Comparison of ENCODE assay signal across 8 cellular contexts in the genomic region with DNA sequence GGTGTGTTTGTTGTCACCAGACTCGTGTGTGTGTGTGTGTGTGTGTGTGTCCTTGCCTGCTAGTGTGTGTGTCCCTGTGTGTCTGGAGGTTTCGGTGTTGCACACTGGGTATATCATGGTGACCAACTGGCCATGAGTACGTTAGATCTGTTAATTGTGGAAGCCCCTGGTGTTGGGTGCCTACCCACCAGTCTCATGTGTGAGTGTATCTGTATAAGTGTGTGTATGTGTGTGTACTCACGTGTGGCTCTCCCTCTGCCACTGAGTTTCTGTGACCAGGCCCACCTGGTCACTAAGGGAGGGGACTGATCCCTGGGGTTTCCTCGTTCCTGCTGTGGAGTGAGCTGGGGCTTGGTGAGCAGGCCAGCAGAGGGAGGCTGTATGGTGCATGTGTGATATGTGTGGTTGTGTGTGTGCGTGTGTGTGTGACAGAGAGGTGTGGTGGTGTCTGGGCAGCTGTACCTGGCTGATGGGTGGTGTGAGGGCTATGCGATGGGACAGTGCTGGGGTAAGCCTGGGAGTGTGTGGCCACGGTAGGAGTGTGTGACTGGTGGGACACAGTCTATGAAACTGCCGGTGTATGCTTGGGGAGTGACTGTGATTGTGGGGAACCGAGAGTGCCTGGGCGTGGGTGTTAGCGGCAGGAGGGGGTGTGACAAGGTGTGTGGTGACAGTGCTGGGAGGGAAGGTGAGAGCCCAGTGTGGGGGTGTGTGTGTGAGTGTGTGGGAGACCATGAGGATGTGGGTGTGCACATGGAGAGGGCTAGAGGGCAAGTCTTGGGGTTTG. TPM values are rescaled to one million over a fixed set of nuclear protein-coding genes. Genes with fewer than 3 reads are reported as not detected.
DNase-seq lines count a peak whose midpoint lies in the region; ATAC-seq and TF ChIP-seq lines count a peak whose summit lies in the region.

No MANE protein-coding gene starts in this region.

- H3K27me3 ChIP-seq in right cardiac atrium (ENCODE audit: control insufficient read depth, insufficient read depth) (no peaks in the 10 kb centered on the region), vagina (no peaks in the 10 kb centered on the region), aorta (ENCODE audit: control insufficient read depth in 1 of 2, insufficient read depth in 2 of 2, low read length in 1 of 2) (no peaks in the 10 kb centered on the region)

- TF ChIP-seq POLR2A in vagina (IDR thresholded peaks at IDR 0.05) = no peak

- H3K4me1 Mint-ChIP-seq in T-helper 1 cell treated with Interleukin-12 subunit alpha and Interleukin-12 subunit beta and Interleukin-4 antibody, amounts not matched to agents 30 μg/mL and 1 μg/mL, for 36 hours (ENCODE audit: low read depth) = peaks cover 24% of the 10 kb centered on the region
- H3K4me1 Mint-ChIP-seq in nephron = peaks cover 43% of the 10 kb centered on the region

- DNase-seq in right cardiac atrium (peak in 1 of 3 donors; percentile 11), left ventricle myocardium superior (no peak), caudate nucleus (lab: John Stamatoyannopoulos, UW) (peak in 31 of 61 donors; percentile 15 to 84 (median 40)), vagina (ENCODE audit: extremely low spot score in 2 of 2) (no peak), aorta (no peak), KG1 (lab: John Stamatoyannopoulos, UW) (no peak)

- H3K36me3 ChIP-seq in vagina (no peaks in the 10 kb centered on the region), aorta (ENCODE audit: control insufficient read depth in 1 of 2, insufficient read depth in 2 of 2, low read length in 1 of 2) (no peaks in the 10 kb centered on the region)

- H3K9me3 ChIP-seq in right cardiac atrium (ENCODE audit: control insufficient read depth, low read length) (no peaks in the 10 kb centered on the region), vagina (no peaks in the 10 kb centered on the region), aorta (ENCODE audit: control insufficient read depth, low read length) (no peaks in the 10 kb centered on the region)

- H3K27ac ChIP-seq in right cardiac atrium (ENCODE audit: low read length) = peak overlapping the region; percentile 61
- peak overlapping the region; percentile 54 for H3K27ac ChIP-seq in caudate nucleus (ENCODE audit: low read depth, low read length)
- peak overlapping the region; percentile 89 for H3K27ac ChIP-seq in vagina
- peak overlapping the region in 1 of 2 donors; percentile 3 for H3K27ac ChIP-seq in aorta (ENCODE audit: low read depth in 1 of 2, low read length in 2 of 2)

- H3K9me3 Mint-ChIP-seq in T-helper 1 cell treated with Interleukin-12 subunit alpha and Interleukin-12 subunit beta and Interleukin-4 antibody, amounts not matched to agents 30 μg/mL and 1 μg/mL, for 36 hours = no peaks in the 10 kb centered on the region
- no peaks in the 10 kb centered on the region for H3K9me3 Mint-ChIP-seq in nephron

- H3K27ac Mint-ChIP-seq in T-helper 1 cell treated with Interleukin-12 subunit alpha and Interleukin-12 subunit beta and Interleukin-4 antibody, amounts not matched to agents 30 μg/mL and 1 μg/mL, for 36 hours = peak overlapping the region; percentile 47
- peak overlapping the region; percentile 61 to 82 (median 63) for H3K27ac Mint-ChIP-seq in nephron

- TF ChIP-seq CTCF in nephron (IDR thresholded peaks at IDR 0.05; ENCODE audit: unreplicated experiment in 3 of 3) (no peak), vagina (IDR thresholded peaks at IDR 0.05) (no peak)

- H3K36me3 Mint-ChIP-seq in T-helper 1 cell treated with Interleukin-12 subunit alpha and Interleukin-12 subunit beta and Interleukin-4 antibody, amounts not matched to agents 30 μg/mL and 1 μg/mL, for 36 hours (ENCODE audit: low read depth) = no peaks in the 10 kb centered on the region
- H3K36me3 Mint-ChIP-seq in nephron (ENCODE audit: low read depth) = no peaks in the 10 kb centered on the region

- peak overlapping the region; percentile 68 for H3K4me3 ChIP-seq in right cardiac atrium (ENCODE audit: low read length)
- peak overlapping the region; percentile 92 to 96 for H3K4me3 ChIP-seq in vagina
- H3K4me3 ChIP-seq in aorta (ENCODE audit: low read length in 2 of 2) = no peak overlapping the region

- ATAC-seq in right cardiac atrium (no peak), left ventricle myocardium superior (no peak), aorta (ENCODE audit: low FRiP score) (no peak)

- peaks cover 21% of the 10 kb centered on the region for H3K27me3 Mint-ChIP-seq in T-helper 1 cell treated with Interleukin-12 subunit alpha and Interleukin-12 subunit beta and Interleukin-4 antibody, amounts not matched to agents 30 μg/mL and 1 μg/mL, for 36 hours (ENCODE audit: low read depth)
- peaks cover 25% of the 10 kb centered on the region for H3K27me3 Mint-ChIP-seq in nephron (ENCODE audit: low read depth)

- intact Hi-C loops in right cardiac atrium (cut with DNase I) (loop anchor here in 1 of 4 donors (5.0 kb wide), 1 partner anchor 46 kb away; no protein-coding TSS in a partner anchor), left ventricle myocardium superior (cut with micrococcal nuclease) (no loop called here), vagina (cut with DNase I) (no loop called here), aorta (cut with DNase I) (no loop called here)

- H3K4me3 Mint-ChIP-seq in T-helper 1 cell treated with Interleukin-12 subunit alpha and Interleukin-12 subunit beta and Interleukin-4 antibody, amounts not matched to agents 30 μg/mL and 1 μg/mL, for 36 hours = peak overlapping the region; percentile 89
- peak overlapping the region; percentile 84 to 88 (median 88) for H3K4me3 Mint-ChIP-seq in nephron

- H3K4me1 ChIP-seq in right cardiac atrium (ENCODE audit: control insufficient read depth, insufficient read depth, low read length) = peaks cover 27% of the 10 kb centered on the region
- peaks cover 70% of the 10 kb centered on the region for H3K4me1 ChIP-seq in vagina
- no peaks in the 10 kb centered on the region for H3K4me1 ChIP-seq in aorta (ENCODE audit: control insufficient read depth in 1 of 2, insufficient read depth in 2 of 2, low read length in 2 of 2)

- WGBS in right cardiac atrium = 59% methylated on average over 12 of the region's 12 CpGs
- WGBS in aorta, 2 donors = 59 to 62% methylated on average over 12 of the region's 12 CpGs

RNA-seq across cellular contexts. Expression of gene PRKCD, which starts 1.9 kb away (rescaled TPM):
- total RNA-seq in right cardiac atrium (10 to 100 TPM; 26.2 to 34.4 (median 31.3) TPM), left ventricle myocardium superior (13.2 TPM), vagina (32.2 TPM), aorta (10 to 100 TPM; 23.6 to 33.4 TPM)
- polyA plus RNA-seq in right cardiac atrium (20.9 TPM), aorta (10 to 100 TPM; 16.1 to 30.8 TPM)

RNA-seq across cellular contexts. Expression of gene RFT1, which starts 32.6 kb away (rescaled TPM):
- total RNA-seq in right cardiac atrium = 10 to 100 TPM; 10.6 to 12.9 (median 12.6) TPM
- polyA plus RNA-seq in right cardiac atrium = 7.0 TPM
- total RNA-seq in left ventricle myocardium superior = 8.5 TPM
- 13.8 TPM for total RNA-seq in vagina
- 10 to 100 TPM; 11.9 to 16.6 TPM for total RNA-seq in aorta
- 1 to 10 TPM; 5.0 to 5.8 TPM for polyA plus RNA-seq in aorta

Comparison
In these comparisons a context has a peak if more than half of its experiments do, and no peak if none do; other contexts are left out.
1. DNase-seq: peak in caudate nucleus (31 of 61); none in left ventricle myocardium superior (single experiment), vagina (0 of 2), aorta (0 of 2) and KG1 (single experiment).
2. H3K4me3 ChIP-seq: peak in right cardiac atrium (single experiment) and vagina (2 of 2); none in aorta (0 of 2).